8 cellular contexts compared by ENCODE assay signal in genomic region chr18:23502516-23503037, GRCh38. TPM values are rescaled to one million over a fixed set of nuclear protein-coding genes. Genes with fewer than 3 reads are reported as not detected.
DNase-seq lines count a peak whose midpoint lies in the region; ATAC-seq and TF ChIP-seq lines count a peak whose summit lies in the region.

No MANE protein-coding gene starts in this region.

- H3K9me3 ChIP-seq in right lobe of liver (no peaks in the 10 kb centered on the region), tibial nerve (no peaks in the 10 kb centered on the region)

- no peaks in the 10 kb centered on the region for H3K27me3 Mint-ChIP-seq in activated naive CD4-positive, alpha-beta T cell treated with anti-CD3 and anti-CD28 coated beads for 36 hours (ENCODE audit: low read depth)

- TF ChIP-seq POLR2A in right lobe of liver (IDR thresholded peaks at IDR 0.05) (no peak), tibial nerve (IDR thresholded peaks at IDR 0.05) (no peak)

- peak overlapping the region; percentile 88 for H3K27ac Mint-ChIP-seq in activated naive CD4-positive, alpha-beta T cell treated with anti-CD3 and anti-CD28 coated beads for 36 hours

- H3K27ac ChIP-seq in angular gyrus (ENCODE audit: low read depth, low read length): peak overlapping the region; percentile 71
- H3K27ac ChIP-seq in right lobe of liver: peak overlapping the region; percentile 72 to 94 (median 88)
- H3K27ac ChIP-seq in tibial nerve: peak overlapping the region; percentile 85 to 97 (median 94)

- DNase-seq in activated naive CD4-positive, alpha-beta T cell treated with anti-CD3 and anti-CD28 coated beads for 36 hours: no peak
- no peak for DNase-seq in activated naive CD4-positive, alpha-beta T cell treated with Interleukin-2 at 50 U/mL for 16 hours
- no peak for DNase-seq in right lobe of liver
- DNase-seq in tibial nerve (ENCODE audit: low spot score in 2 of 2): no peak
- no peak for DNase-seq in mucosa of gallbladder (ENCODE audit: low spot score)
- no peak for DNase-seq in NCI-H774 (lab: John Stamatoyannopoulos, UW)
- no peak for DNase-seq in stimulated activated CD4-positive, alpha-beta T cell treated with anti-CD3 and anti-CD28 coated beads, Interleukin-4, amount 100 ng/mL, for 4 hours

- H3K4me1 ChIP-seq in right lobe of liver (peaks cover 0 to 23% (median 9%) of the 10 kb centered on the region in 4 donors), tibial nerve (peaks cover 0 to 44% (median 21%) of the 10 kb centered on the region in 4 donors)

- no peaks in the 10 kb centered on the region for H3K9me3 Mint-ChIP-seq in activated naive CD4-positive, alpha-beta T cell treated with anti-CD3 and anti-CD28 coated beads for 36 hours

- no peak for TF ChIP-seq EP300 in tibial nerve (IDR thresholded peaks at IDR 0.05)

- peak overlapping the region; percentile 89 to 93 (median 91) for H3K4me3 ChIP-seq in right lobe of liver
- peak overlapping the region; percentile 66 to 95 (median 82) for H3K4me3 ChIP-seq in tibial nerve

- no peak for ATAC-seq in right lobe of liver

- CTCF ChIA-PET in activated naive CD4-positive, alpha-beta T cell treated with anti-CD3 and anti-CD28 coated beads for 36 hours (lab: Charles Lee): interaction anchor here (0.5 to 1.8 kb wide), 4 partner anchors 10 to 59 kb away, joined by 3 to 4 read pairs (median 3); no protein-coding TSS in a partner anchor

- peaks cover 40% of the 10 kb centered on the region for H3K4me1 Mint-ChIP-seq in activated naive CD4-positive, alpha-beta T cell treated with anti-CD3 and anti-CD28 coated beads for 36 hours (ENCODE audit: low read depth)

- peaks cover 0 to 14% (median 0%) of the 10 kb centered on the region in 4 donors for H3K36me3 ChIP-seq in right lobe of liver
- no peaks in the 10 kb centered on the region for H3K36me3 ChIP-seq in tibial nerve

- TF ChIP-seq CTCF in right lobe of liver (IDR thresholded peaks at IDR 0.05) (no peak), tibial nerve (IDR thresholded peaks at IDR 0.05) (peak in 2 of 5 experiments; percentile 4 to 9)

- intact Hi-C loops in activated naive CD4-positive, alpha-beta T cell treated with anti-CD3 and anti-CD28 coated beads for 36 hours (cut with micrococcal nuclease): loop anchor here (1.0 to 10.0 kb wide), 12 partner anchors 14 to 895 kb away; partner anchors contain the start of genes ANKRD29, NPC1, OSBPL1A and RIOK3
- intact Hi-C loops in right lobe of liver (cut with DNase I): no loop called here

- WGBS in right lobe of liver (ENCODE audit: insufficient coverage, low coverage, low lambda C conversion rate, missing lambda C conversion rate): 17% methylated on average over 6 of the region's 6 CpGs
- WGBS in tibial nerve, 2 donors: 14 to 25% methylated on average over 6 of the region's 6 CpGs

- H3K27me3 ChIP-seq in right lobe of liver (no peaks in the 10 kb centered on the region), tibial nerve (no peaks in the 10 kb centered on the region)

- H3K4me3 Mint-ChIP-seq in activated naive CD4-positive, alpha-beta T cell treated with anti-CD3 and anti-CD28 coated beads for 36 hours: peak overlapping the region; percentile 86

- peaks cover 9% of the 10 kb centered on the region for H3K36me3 Mint-ChIP-seq in activated naive CD4-positive, alpha-beta T cell treated with anti-CD3 and anti-CD28 coated beads for 36 hours (ENCODE audit: low read depth)

RNA-seq across cellular contexts. Expression of gene RMC1, which starts 0.7 kb away (rescaled TPM):
- total RNA-seq in activated naive CD4-positive, alpha-beta T cell treated with anti-CD3 and anti-CD28 coated beads for 36 hours: 10 to 100 TPM; 26.2 to 29.7 TPM
- 10 to 100 TPM; 16.8 to 24.5 (median 21.9) TPM for total RNA-seq in right lobe of liver
- total RNA-seq in tibial nerve: 10 to 100 TPM; 17.3 to 32.4 (median 18.3) TPM
- 27.0 TPM for total RNA-seq in mucosa of gallbladder

RNA-seq across cellular contexts. Expression of gene RIOK3, which starts 49.5 kb away (rescaled TPM):
- total RNA-seq in activated naive CD4-positive, alpha-beta T cell treated with anti-CD3 and anti-CD28 coated beads for 36 hours: 10 to 100 TPM; 53.8 to 59.5 TPM
- 10 to 100 TPM; 41.3 to 59.5 (median 50.4) TPM for total RNA-seq in right lobe of liver
- 10 to 100 TPM; 57.9 to 69.5 (median 61.4) TPM for total RNA-seq in tibial nerve
- total RNA-seq in mucosa of gallbladder: 68.9 TPM
